Comparison of ENCODE assay signal across 30 cellular contexts in the genomic region with DNA sequence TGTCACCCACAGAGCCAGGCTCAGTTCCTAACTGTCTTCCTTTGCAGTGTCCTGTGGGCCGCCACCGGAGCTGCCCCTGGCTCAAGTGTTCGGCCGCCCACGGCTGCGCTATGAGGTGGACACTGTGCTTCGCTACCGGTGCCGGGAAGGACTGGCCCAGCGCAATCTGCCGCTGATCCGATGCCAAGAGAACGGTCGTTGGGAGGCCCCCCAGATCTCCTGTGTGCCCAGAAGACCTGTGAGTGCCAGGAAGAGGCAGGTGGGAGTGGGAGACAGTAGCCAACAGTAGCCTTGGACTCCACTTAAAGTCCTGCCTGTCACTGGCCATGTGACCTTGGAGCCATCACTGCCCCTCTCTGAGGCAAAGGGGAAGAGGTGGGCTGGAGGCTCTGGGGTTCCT. TPM values are rescaled to one million over a fixed set of nuclear protein-coding genes. Genes with fewer than 3 reads are reported as not detected.
DNase-seq lines count a peak whose midpoint lies in the region; ATAC-seq, FAIRE-seq and TF ChIP-seq lines count a peak whose summit lies in the region.
"Had no signal": no experiment of that assay in that cellular context is flagged by ENCODE, and none has a peak within 500 bp of the region (broad histone marks: within the 10 kb centered on the region; RNA-seq: fewer than 3 reads in every experiment).

No MANE protein-coding gene starts in this region.

- DNase-seq in left cardiac atrium (peak; percentile 29), heart left ventricle (no peak), SHP77 treated with DMSO at 0.1 percent for 48 hours (lab: John Stamatoyannopoulos, UW) (peak; percentile 37), endodermal cell (peak; percentile 48), small intestine (no peak), suprapubic skin (ENCODE audit: low spot score in 2 of 2) (no peak), GDM1 (lab: John Stamatoyannopoulos, UW) (no peak)
- DNase-seq in activated CD4-positive, alpha-beta T cell treated with anti-CD3 and anti-CD28 coated beads, Interleukin-2, amount 10 ng/mL, durations not matched to agents 24 days and 14 days, result no peak
- DNase-seq: activated CD4-positive, alpha-beta T cell treated with anti-CD3 and anti-CD28 coated beads, Interleukin-2, amount 50 U/mL, for 4 hours; midbrain; naive thymus-derived CD4-positive, alpha-beta T cell; NCI-H1105; NCI-H2029 treated with DMSO at 0.1 percent for 48 hours; NCI-H2227 treated with DMSO at 0.1 percent for 48 hours; NCI-H748 treated with DMSO at 0.1 percent for 48 hours; SIG-M5; T1000; thyroid gland had no signal

- H3K9me3 ChIP-seq in heart left ventricle, result no peaks in the 10 kb centered on the region
- no peaks in the 10 kb centered on the region for H3K9me3 ChIP-seq in endodermal cell (ENCODE audit: control insufficient read depth, low read length)
- H3K9me3 ChIP-seq in small intestine (ENCODE audit: control insufficient read depth, low read depth), result no peaks in the 10 kb centered on the region
- no peaks in the 10 kb centered on the region for H3K9me3 ChIP-seq in suprapubic skin
- H3K9me3 ChIP-seq: thyroid gland had no signal

- H3K9ac ChIP-seq in endodermal cell (ENCODE audit: extremely low read depth, low read length, poor library complexity, severe bottlenecking), result no peak overlapping the region

- WGBS in heart left ventricle, 4 donors, result 87 to 91% (median 90%) methylated on average over 13 to 14 of the region's 14 CpGs
- 92 to 96% methylated on average over 14 of the region's 14 CpGs for WGBS in endodermal cell (ENCODE audit: insufficient coverage in 1 of 2, insufficient read length in 1 of 2), 2 experiments
- WGBS in small intestine, 3 donors, result 91 to 94% (median 93%) methylated on average over 14 of the region's 14 CpGs
- 91% methylated on average over 14 of the region's 14 CpGs for WGBS in suprapubic skin

- peaks cover 63% of the 10 kb centered on the region for H3K27me3 Mint-ChIP-seq in endodermal cell (ENCODE audit: insufficient read depth)
- peaks cover 44% of the 10 kb centered on the region for H3K27me3 Mint-ChIP-seq in activated CD4-positive, alpha-beta T cell treated with anti-CD3 and anti-CD28 coated beads, Interleukin-2, amount 10 ng/mL, durations not matched to agents 24 days and 14 days

- H3K27me3 ChIP-seq in heart left ventricle (peaks cover 0 to 28% (median 1%) of the 10 kb centered on the region in 9 donors), endodermal cell (ENCODE audit: control insufficient read depth, insufficient read depth, low read length, poor library complexity, severe bottlenecking) (peaks cover 62% of the 10 kb centered on the region), small intestine (ENCODE audit: control insufficient read depth in 2 of 2, insufficient read depth in 2 of 2, low read length in 2 of 2) (no peaks in the 10 kb centered on the region), suprapubic skin (peaks cover 41% of the 10 kb centered on the region)
- H3K27me3 ChIP-seq: thyroid gland had no signal

- no peaks in the 10 kb centered on the region for H3K36me3 Mint-ChIP-seq in endodermal cell (ENCODE audit: low read depth)
- H3K36me3 Mint-ChIP-seq in activated CD4-positive, alpha-beta T cell treated with anti-CD3 and anti-CD28 coated beads, Interleukin-2, amount 10 ng/mL, durations not matched to agents 24 days and 14 days (ENCODE audit: low read depth), result no peaks in the 10 kb centered on the region
- H3K36me3 Mint-ChIP-seq: activated naive CD8-positive, alpha-beta T cell; naive thymus-derived CD4-positive, alpha-beta T cell had no signal

- H3K9me3 Mint-ChIP-seq in endodermal cell, result no peaks in the 10 kb centered on the region
- H3K9me3 Mint-ChIP-seq in activated CD4-positive, alpha-beta T cell treated with anti-CD3 and anti-CD28 coated beads, Interleukin-2, amount 10 ng/mL, durations not matched to agents 24 days and 14 days, result no peaks in the 10 kb centered on the region
- H3K9me3 Mint-ChIP-seq: central memory CD8-positive, alpha-beta T cell; stimulated activated naive CD8-positive, alpha-beta T cell treated with anti-CD3 and anti-CD28 coated beads, Interleukin-15, Interleukin-2, amounts not matched to agents 100 ng/mL and 50 ng/mL, for 24 hours had no signal

- H3K4me1 Mint-ChIP-seq in endodermal cell, result peaks cover 42% of the 10 kb centered on the region
- peaks cover 54% of the 10 kb centered on the region for H3K4me1 Mint-ChIP-seq in activated CD4-positive, alpha-beta T cell treated with anti-CD3 and anti-CD28 coated beads, Interleukin-2, amount 10 ng/mL, durations not matched to agents 24 days and 14 days

- H3K4me3 ChIP-seq in heart left ventricle, result no peak overlapping the region
- no peak overlapping the region for H3K4me3 ChIP-seq in endodermal cell (ENCODE audit: low read length)
- H3K4me3 ChIP-seq in small intestine (ENCODE audit: low read depth in 1 of 2, low read length in 2 of 2), result no peak overlapping the region
- no peak overlapping the region for H3K4me3 ChIP-seq in suprapubic skin
- H3K4me3 ChIP-seq: thyroid gland had no signal

- FAIRE-seq in small intestine (lab: Jason Lieb, UNC), result no peak
- FAIRE-seq: astrocyte, G401.6, H54, keratinocyte had no signal

- TF ChIP-seq CTCF in heart left ventricle (IDR thresholded peaks at IDR 0.05) (no peak), endodermal cell (conservative IDR thresholded peaks at IDR 0.05) (no peak), suprapubic skin (IDR thresholded peaks at IDR 0.05) (no peak)

- ATAC-seq in left cardiac atrium (no peak), heart left ventricle (no peak)
- ATAC-seq: naive thymus-derived CD4-positive, alpha-beta T cell had no signal

- H3K27ac Mint-ChIP-seq in endodermal cell, result peak overlapping the region; percentile 52
- H3K27ac Mint-ChIP-seq in activated CD4-positive, alpha-beta T cell treated with anti-CD3 and anti-CD28 coated beads, Interleukin-2, amount 10 ng/mL, durations not matched to agents 24 days and 14 days, result no peak overlapping the region
- H3K27ac Mint-ChIP-seq: stimulated activated naive CD8-positive, alpha-beta T cell treated with anti-CD3 and anti-CD28 coated beads, Interleukin-15, Interleukin-2, amounts not matched to agents 100 ng/mL and 50 ng/mL, for 24 hours had no signal

- no peaks in the 10 kb centered on the region for H3K36me3 ChIP-seq in heart left ventricle
- no peaks in the 10 kb centered on the region for H3K36me3 ChIP-seq in endodermal cell (ENCODE audit: control insufficient read depth, insufficient read depth, low read length)
- no peaks in the 10 kb centered on the region for H3K36me3 ChIP-seq in small intestine (ENCODE audit: control insufficient read depth in 2 of 2, insufficient read depth in 2 of 2, low read length in 2 of 2)
- no peaks in the 10 kb centered on the region for H3K36me3 ChIP-seq in suprapubic skin
- H3K36me3 ChIP-seq: thyroid gland had no signal

- H3K4me3 Mint-ChIP-seq in endodermal cell, result no peak overlapping the region
- H3K4me3 Mint-ChIP-seq in activated CD4-positive, alpha-beta T cell treated with anti-CD3 and anti-CD28 coated beads, Interleukin-2, amount 10 ng/mL, durations not matched to agents 24 days and 14 days, result no peak overlapping the region
- H3K4me3 Mint-ChIP-seq: activated naive CD8-positive, alpha-beta T cell; stimulated activated naive CD8-positive, alpha-beta T cell treated with anti-CD3 and anti-CD28 coated beads, Interleukin-15, Interleukin-2, amounts not matched to agents 100 ng/mL and 50 ng/mL, for 24 hours had no signal

- no peak overlapping the region for H3K27ac ChIP-seq in heart left ventricle
- no peak overlapping the region for H3K27ac ChIP-seq in endodermal cell (ENCODE audit: low read depth, low read length)
- H3K27ac ChIP-seq in small intestine (ENCODE audit: low read depth in 1 of 2, low read length in 1 of 2), result no peak overlapping the region
- no peak overlapping the region for H3K27ac ChIP-seq in suprapubic skin
- H3K27ac ChIP-seq: epithelial cell of prostate, thyroid gland had no signal

- intact Hi-C loops in left cardiac atrium (cut with DNase I), result loop anchor here in 1 of 2 donors (2.0 kb wide), 2 partner anchors 20 to 32 kb away; no protein-coding TSS in a partner anchor
- intact Hi-C loops in heart left ventricle (cut with DNase I), result loop anchor here in 7 of 10 donors (5.0 to 10.0 kb wide), 3 partner anchors 76 to 276 kb away; no protein-coding TSS in a partner anchor
- intact Hi-C loops in activated CD4-positive, alpha-beta T cell treated with anti-CD3 and anti-CD28 coated beads, Interleukin-2, amount 10 ng/mL, durations not matched to agents 24 days and 14 days (cut with micrococcal nuclease), result no loop called here

- H3K4me1 ChIP-seq in heart left ventricle (peaks cover 13 to 66% (median 52%) of the 10 kb centered on the region in 12 donors), endodermal cell (ENCODE audit: control insufficient read depth, insufficient read depth, low read length) (peaks cover 14% of the 10 kb centered on the region), small intestine (ENCODE audit: control insufficient read depth in 2 of 2, insufficient read depth in 1 of 2, low read depth in 1 of 2, low read length in 1 of 2) (peaks cover 2 to 15% of the 10 kb centered on the region in 2 donors), suprapubic skin (peaks cover 60% of the 10 kb centered on the region)

- TF ChIP-seq EP300 in suprapubic skin (IDR thresholded peaks at IDR 0.05), result no peak

- no peak for TF ChIP-seq POLR2A in heart left ventricle (IDR thresholded peaks at IDR 0.05)
- no peak for TF ChIP-seq POLR2A in suprapubic skin (IDR thresholded peaks at IDR 0.05)

RNA-seq across cellular contexts. Expression of gene BCAN, which starts 16.6 kb away (rescaled TPM):
- total RNA-seq in left cardiac atrium (under 1 TPM; 0.29 to 0.47 TPM), heart left ventricle (under 1 TPM in 4 of 9 donors, not detected in 5; 0.09 to 0.27 (median 0.15) TPM), endodermal cell (under 1 TPM in 1 of 2 donors, not detected in 1; 0.31 TPM), suprapubic skin (10 to 100 TPM; 17.8 to 41.2 (median 29.4) TPM)
- polyA plus RNA-seq in heart left ventricle (under 1 TPM; 0.10 to 0.15 TPM), small intestine (under 1 TPM in 1 of 3 donors, not detected in 2; 0.36 TPM)
- polyA plus RNA-seq in endodermal cell (2013, experiment 1 of 2), result 1.6 TPM
- 0.83 TPM for polyA plus RNA-seq in endodermal cell (2013, experiment 2 of 2)
- not detected in 2 replicates for total RNA-seq in activated CD4-positive, alpha-beta T cell treated with anti-CD3 and anti-CD28 coated beads, Interleukin-2, amount 10 ng/mL, durations not matched to agents 24 days and 14 days
- total RNA-seq: A673; glomerular endothelial cell; naive thymus-derived CD4-positive, alpha-beta T cell; OCI-LY7; omental fat pad had no signal
- polyA plus RNA-seq: keratinocyte; naive thymus-derived CD4-positive, alpha-beta T cell had no signal

RNA-seq across cellular contexts. Expression of gene NES, which starts 18.7 kb away (rescaled TPM):
- total RNA-seq in left cardiac atrium, result 100 to 1,000 TPM; 224 to 240 TPM
- total RNA-seq in heart left ventricle, result 100 to 1,000 TPM in 7 of 9 donors, 10 to 100 TPM in 2; 75.3 to 499 (median 158) TPM
- 100 to 1,000 TPM in 1 of 2 donors, 10 to 100 TPM in 1; 59.7 to 160 TPM for polyA plus RNA-seq in heart left ventricle
- 100 to 1,000 TPM in 1 of 2 donors, 10 to 100 TPM in 1; 65.8 to 103 TPM for total RNA-seq in endodermal cell
- 271 TPM for polyA plus RNA-seq in endodermal cell (2013, experiment 1 of 2)
- polyA plus RNA-seq in endodermal cell (2013, experiment 2 of 2), result 261 TPM
- polyA plus RNA-seq in small intestine, result 10 to 100 TPM in 1 of 3 donors, 1 to 10 TPM in 1, under 1 TPM in 1; 0.22 to 11.8 (median 1.1) TPM
- total RNA-seq in suprapubic skin, result 1 to 10 TPM; 1.9 to 7.4 (median 4.8) TPM
- 0.05 TPM in 2 replicates for total RNA-seq in activated CD4-positive, alpha-beta T cell treated with anti-CD3 and anti-CD28 coated beads, Interleukin-2, amount 10 ng/mL, durations not matched to agents 24 days and 14 days
- total RNA-seq: OCI-LY7 had no signal
- polyA plus RNA-seq: keratinocyte; naive thymus-derived CD4-positive, alpha-beta T cell had no signal

RNA-seq across cellular contexts. Expression of gene HAPLN2, which starts 39.3 kb away (rescaled TPM):
- total RNA-seq in left cardiac atrium (1 to 10 TPM; 1.3 to 1.9 TPM), heart left ventricle (1 to 10 TPM in 4 of 9 donors, under 1 TPM in 5; 0.52 to 2.4 (median 0.95) TPM), endodermal cell (1 to 10 TPM in 1 of 2 donors, under 1 TPM in 1; 0.42 to 2.8 TPM), suprapubic skin (1 to 10 TPM in 2 of 4 donors, not detected in 2; 1.0 to 2.9 TPM)
- polyA plus RNA-seq in heart left ventricle (1 to 10 TPM; 1.2 to 3.0 TPM), small intestine (10 to 100 TPM in 2 of 3 donors, under 1 TPM in 1; 0.82 to 25.9 (median 12.5) TPM)
- polyA plus RNA-seq in endodermal cell (2013, experiment 1 of 2), result 0.82 TPM
- polyA plus RNA-seq in endodermal cell (2013, experiment 2 of 2), result 0.54 TPM
- total RNA-seq in activated CD4-positive, alpha-beta T cell treated with anti-CD3 and anti-CD28 coated beads, Interleukin-2, amount 10 ng/mL, durations not matched to agents 24 days and 14 days, result not detected in 2 replicates
- total RNA-seq: A673; astrocyte; glomerular endothelial cell; naive thymus-derived CD4-positive, alpha-beta T cell had no signal
- polyA plus RNA-seq: keratinocyte; naive thymus-derived CD4-positive, alpha-beta T cell had no signal

RNA-seq across cellular contexts. Expression of gene CRABP2, which starts 46.9 kb away (rescaled TPM):
- 1 to 10 TPM; 1.5 TPM for total RNA-seq in left cardiac atrium
- total RNA-seq in heart left ventricle, result 10 to 100 TPM in 1 of 9 donors, 1 to 10 TPM in 4, under 1 TPM in 1, not detected in 3; 0.80 to 11.4 (median 1.7) TPM
- polyA plus RNA-seq in heart left ventricle, result 1 to 10 TPM in 1 of 2 donors, under 1 TPM in 1; 0.46 to 1.5 TPM
- total RNA-seq in endodermal cell, result 100 to 1,000 TPM; 243 to 780 TPM
- 435 TPM for polyA plus RNA-seq in endodermal cell (2013, experiment 1 of 2)
- 409 TPM for polyA plus RNA-seq in endodermal cell (2013, experiment 2 of 2)
- polyA plus RNA-seq in small intestine, result 1 to 10 TPM in 1 of 3 donors, under 1 TPM in 2; 0.81 to 1.9 (median 0.89) TPM
- 10 to 100 TPM; 38.4 to 98.0 (median 68.2) TPM for total RNA-seq in suprapubic skin
- total RNA-seq in activated CD4-positive, alpha-beta T cell treated with anti-CD3 and anti-CD28 coated beads, Interleukin-2, amount 10 ng/mL, durations not matched to agents 24 days and 14 days, result 0.62 and 1.4 TPM in 2 replicates

RNA-seq across cellular contexts. Expression of gene GPATCH4, which starts 57.2 kb away (rescaled TPM):
- 10 to 100 TPM; 14.6 to 27.0 TPM for total RNA-seq in left cardiac atrium
- total RNA-seq in heart left ventricle, result 10 to 100 TPM in 8 of 9 donors, 1 to 10 TPM in 1; 8.8 to 30.1 (median 12.6) TPM
- polyA plus RNA-seq in heart left ventricle, result 10 to 100 TPM; 21.6 to 67.5 TPM
- total RNA-seq in endodermal cell, result 10 to 100 TPM; 23.0 to 34.4 TPM
- polyA plus RNA-seq in endodermal cell (2013, experiment 1 of 2), result 19.7 TPM
- 17.4 TPM for polyA plus RNA-seq in endodermal cell (2013, experiment 2 of 2)
- polyA plus RNA-seq in small intestine, result 10 to 100 TPM in 2 of 3 donors, 1 to 10 TPM in 1; 8.9 to 31.0 (median 11.1) TPM
- 10 to 100 TPM; 15.9 to 25.1 (median 20.5) TPM for total RNA-seq in suprapubic skin
- 99.0 and 99.2 TPM in 2 replicates for total RNA-seq in activated CD4-positive, alpha-beta T cell treated with anti-CD3 and anti-CD28 coated beads, Interleukin-2, amount 10 ng/mL, durations not matched to agents 24 days and 14 days

Comparison
In these comparisons a context has a peak if more than half of its experiments do, and no peak if none do; other contexts are left out.
1. DNase-seq: peak in left cardiac atrium (single experiment), SHP77 treated with DMSO at 0.1 percent for 48 hours (single experiment) and endodermal cell (single experiment); none in heart left ventricle (0 of 5), small intestine (single experiment), suprapubic skin (0 of 2), GDM1 (single experiment) and activated CD4-positive, alpha-beta T cell treated with anti-CD3 and anti-CD28 coated beads, Interleukin-2, amount 10 ng/mL, durations not matched to agents 24 days and 14 days (single experiment).
2. RNA of gene BCAN, which starts 16.6 kb away (total RNA-seq): 17.8 to 41.2 TPM in suprapubic skin; 0.29 to 0.47 TPM in left cardiac atrium, 0.31 TPM in endodermal cell, 0.09 to 0.27 TPM in heart left ventricle and not detected in activated CD4-positive, alpha-beta T cell treated with anti-CD3 and anti-CD28 coated beads, Interleukin-2, amount 10 ng/mL, durations not matched to agents 24 days and 14 days; every median in the first group is over 10 times any median in the second.
3. RNA of gene NES, which starts 18.7 kb away (total RNA-seq): 224 to 240 TPM in left cardiac atrium, 75.3 to 499 TPM in heart left ventricle and 65.8 to 103 TPM in endodermal cell; 1.9 to 7.4 TPM in suprapubic skin and 0.05 TPM in activated CD4-positive, alpha-beta T cell treated with anti-CD3 and anti-CD28 coated beads, Interleukin-2, amount 10 ng/mL, durations not matched to agents 24 days and 14 days; every median in the first group is over 4 times any median in the second.